ENCODE assay signal across 10 cellular contexts in the genomic region with DNA sequence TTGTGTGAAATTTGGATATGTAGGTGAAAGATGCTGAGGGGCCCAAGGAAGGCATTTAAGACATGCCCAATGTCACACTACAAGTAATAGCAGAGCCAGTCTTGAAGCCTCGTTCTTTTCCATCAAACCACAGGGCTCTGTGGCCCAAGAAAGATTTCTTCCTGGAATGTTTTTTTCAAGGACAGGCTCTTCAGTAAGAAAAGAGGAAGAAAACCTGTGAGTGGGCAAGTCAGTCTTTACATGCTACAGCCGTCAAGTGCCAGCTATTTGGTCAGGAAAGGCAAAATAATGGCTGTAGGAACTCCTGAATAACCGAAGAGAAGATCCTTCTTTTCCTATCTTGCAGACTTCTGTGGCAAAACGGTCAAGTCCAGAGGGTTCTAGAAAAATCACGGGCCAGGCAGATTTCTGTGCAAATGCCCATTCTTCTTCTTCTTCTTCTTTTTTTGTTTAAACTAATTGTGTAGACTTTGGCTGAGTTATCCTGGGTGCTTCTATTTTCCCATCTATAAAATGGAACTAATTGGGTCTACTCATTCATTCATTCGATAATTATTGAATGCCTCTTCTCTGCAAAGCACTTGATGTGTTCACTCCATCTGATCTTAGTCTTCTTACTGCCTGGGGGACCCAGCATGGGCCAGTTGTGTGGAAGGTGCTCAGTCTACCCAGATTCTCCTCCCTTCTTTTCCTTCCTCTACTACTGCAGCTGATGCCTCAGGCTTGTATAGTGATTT. TPM values are rescaled to one million over a fixed set of nuclear protein-coding genes. Genes with fewer than 3 reads are reported as not detected.
DNase-seq lines count a peak whose midpoint lies in the region; ATAC-seq, FAIRE-seq and TF ChIP-seq lines count a peak whose summit lies in the region.
"Had no signal": no experiment of that assay in that cellular context is flagged by ENCODE, and none has a peak within 500 bp of the region (broad histone marks: within the 10 kb centered on the region; RNA-seq: fewer than 3 reads in every experiment).

No MANE protein-coding gene starts in this region.

- no peak for ATAC-seq in HG02884 (IDR thresholded peaks at IDR 0.05; ENCODE audit: unreplicated experiment)
- ATAC-seq in GM18867 (IDR thresholded peaks at IDR 0.05; ENCODE audit: unreplicated experiment), result no peak
- ATAC-seq: GM12878 had no signal

- no peak for TF ChIP-seq POLR2A in testis (IDR thresholded peaks at IDR 0.05)

- no peak for FAIRE-seq in small intestine (lab: Jason Lieb, UNC)
- FAIRE-seq: GM12878 had no signal

- intact Hi-C loops in testis (cut with DNase I; ENCODE audit: low total_unique reads), result no loop called here

- peak overlapping the region; percentile 79 for H2AK5ac ChIP-seq in mesenchymal stem cell (ENCODE audit: low read length, severe bottlenecking)

- H3K27me3 ChIP-seq in mesenchymal stem cell (ENCODE audit: control insufficient read depth in 1 of 2, insufficient read depth in 1 of 2, low read length in 2 of 2) (peaks cover 0 to 13% of the 10 kb centered on the region in 2 experiments), testis (no peaks in the 10 kb centered on the region), small intestine (ENCODE audit: control insufficient read depth in 2 of 2, insufficient read depth in 2 of 2, low read length in 2 of 2) (no peaks in the 10 kb centered on the region)

- WGBS in mesenchymal stem cell, result 71% methylated on average over 6 of the region's 6 CpGs
- WGBS in testis, 2 donors, result 46 to 52% methylated on average over 6 of the region's 6 CpGs
- WGBS in small intestine, 3 donors, result 60 to 69% (median 68%) methylated on average over 6 of the region's 6 CpGs

- no peak overlapping the region for H3K4me2 ChIP-seq in mesenchymal stem cell (ENCODE audit: low read length, poor library complexity, severe bottlenecking)

- H3K4ac ChIP-seq in mesenchymal stem cell (ENCODE audit: low read depth in 1 of 2, low read length in 2 of 2), result peak overlapping the region; percentile 66 to 93

- no peak overlapping the region for H3K23ac ChIP-seq in mesenchymal stem cell (ENCODE audit: low read length in 2 of 2)

- H4K8ac ChIP-seq in mesenchymal stem cell (ENCODE audit: low read length), result peak overlapping the region; percentile 83

- H3K18ac ChIP-seq in mesenchymal stem cell (ENCODE audit: low read depth in 1 of 2, low read length in 2 of 2), result peak overlapping the region; percentile 72 to 96

- no peak for TF ChIP-seq CTCF in testis (IDR thresholded peaks at IDR 0.05)

- no peak overlapping the region for H2AFZ ChIP-seq in mesenchymal stem cell (ENCODE audit: low read depth, low read length)

- H3K36me3 ChIP-seq in mesenchymal stem cell (ENCODE audit: control insufficient read depth in 1 of 2, insufficient read depth in 2 of 2, low read depth in 1 of 2, low read length in 2 of 2) (no peaks in the 10 kb centered on the region), testis (ENCODE audit: low read depth, missing control alignments) (no peaks in the 10 kb centered on the region), small intestine (ENCODE audit: control insufficient read depth in 2 of 2, insufficient read depth in 2 of 2, low read length in 2 of 2) (no peaks in the 10 kb centered on the region)

- H3K9me3 ChIP-seq in mesenchymal stem cell (ENCODE audit: control insufficient read depth, low read length) (no peaks in the 10 kb centered on the region), testis (no peaks in the 10 kb centered on the region), small intestine (ENCODE audit: control insufficient read depth, low read depth) (no peaks in the 10 kb centered on the region)

- H3K14ac ChIP-seq in mesenchymal stem cell (ENCODE audit: low read length in 2 of 2), result peak overlapping the region in 1 of 2 experiments; percentile 53

- peak overlapping the region; percentile 97 for H3K9ac ChIP-seq in mesenchymal stem cell (ENCODE audit: low read length)

- H2BK12ac ChIP-seq in mesenchymal stem cell (ENCODE audit: low read length in 2 of 2), result peak overlapping the region; percentile 87 to 88

- peak overlapping the region; percentile 93 for H2BK120ac ChIP-seq in mesenchymal stem cell (ENCODE audit: low read depth, low read length)

- peak overlapping the region; percentile 87 for H4K91ac ChIP-seq in mesenchymal stem cell (ENCODE audit: low read length)

- peaks cover 3% of the 10 kb centered on the region for H3K79me1 ChIP-seq in mesenchymal stem cell (replicated peaks; ENCODE audit: low read length, poor library complexity, severe bottlenecking)

- no peak overlapping the region for H2BK15ac ChIP-seq in mesenchymal stem cell (ENCODE audit: low read depth, poor library complexity, severe bottlenecking)

- in situ Hi-C loops in KBM-7 (cut with MboI; ENCODE audit: low pct_unique_long_range_greater_than_20kb, low sequenced_read_pairs), result no loop called here

- H3K4me1 ChIP-seq in mesenchymal stem cell (ENCODE audit: control insufficient read depth, insufficient read depth, low read depth, low read length), result peaks cover 19% of the 10 kb centered on the region
- H3K4me1 ChIP-seq in testis, result peaks cover 31% of the 10 kb centered on the region
- H3K4me1 ChIP-seq in small intestine (ENCODE audit: control insufficient read depth in 2 of 2, insufficient read depth in 1 of 2, low read depth in 1 of 2, low read length in 1 of 2), result peaks cover 2 to 17% of the 10 kb centered on the region in 2 donors

- H3K4me3 ChIP-seq in mesenchymal stem cell (ENCODE audit: insufficient read depth in 1 of 2, low read depth in 1 of 2, low read length in 2 of 2), result peak overlapping the region in 1 of 2 experiments; percentile 63
- H3K4me3 ChIP-seq in testis, result no peak overlapping the region
- H3K4me3 ChIP-seq in small intestine (ENCODE audit: low read depth in 1 of 2, low read length in 2 of 2), result no peak overlapping the region

- H3K27ac ChIP-seq in mesenchymal stem cell (ENCODE audit: low read length, poor library complexity, severe bottlenecking), result peak overlapping the region; percentile 93
- peak overlapping the region; percentile 47 to 88 for H3K27ac ChIP-seq in testis
- H3K27ac ChIP-seq in small intestine (ENCODE audit: low read depth in 1 of 2, low read length in 1 of 2), result peak overlapping the region in 1 of 2 donors; percentile 89

- peak; percentile 53 for DNase-seq in KBM-7
- DNase-seq in astrocyte of the hippocampus (ENCODE audit: low read depth, low spot score), result peak; percentile 55
- DNase-seq in mesenchymal stem cell, result peak; percentile 56
- no peak for DNase-seq in testis
- DNase-seq in SK-N-DZ (ENCODE audit: low spot score), result no peak
- no peak for DNase-seq in small intestine
- DNase-seq: activated effector memory CD4-positive, alpha-beta T cell treated with anti-CD3 and anti-CD28 coated beads, Interleukin-2, amount 50 U/mL, for 16 hours had no signal

- no peak overlapping the region for H2BK5ac ChIP-seq in mesenchymal stem cell (ENCODE audit: low read depth, low read length, poor library complexity, severe bottlenecking)

RNA-seq across cellular contexts. Expression of gene ID3, which starts 1.9 kb away (rescaled TPM):
- polyA plus RNA-seq in mesenchymal stem cell (2013, experiment 1 of 2), result 497 TPM
- 504 TPM for polyA plus RNA-seq in mesenchymal stem cell (2013, experiment 2 of 2)
- 10 to 100 TPM; 27.2 to 34.5 TPM for total RNA-seq in testis
- 24.5 TPM for polyA plus RNA-seq in testis (ENCODE audit: insufficient read depth, low read depth, low replicate concordance)
- 79.5 and 102 TPM in 2 replicates for polyA plus RNA-seq in SK-N-DZ (2014; cell fraction: cytosol; rRNA removed)
- 83.1 and 85.5 TPM in 2 replicates for polyA plus RNA-seq in SK-N-DZ (2014; cell fraction: nucleus; rRNA removed)
- polyA plus RNA-seq in small intestine, result 100 to 1,000 TPM in 2 of 3 donors, 10 to 100 TPM in 1; 78.1 to 135 (median 115) TPM

RNA-seq across cellular contexts. Expression of gene E2F2, which starts 30.2 kb away (rescaled TPM):
- 0.59 TPM for polyA plus RNA-seq in mesenchymal stem cell (2013, experiment 1 of 2)
- polyA plus RNA-seq in mesenchymal stem cell (2013, experiment 2 of 2), result 0.44 TPM
- total RNA-seq in testis, result 1 to 10 TPM; 4.2 to 6.6 TPM
- polyA plus RNA-seq in testis (ENCODE audit: insufficient read depth, low read depth, low replicate concordance) (4.8 TPM), small intestine (1 to 10 TPM; 1.9 to 4.0 (median 2.2) TPM)
- 26.6 and 31.0 TPM in 2 replicates for polyA plus RNA-seq in SK-N-DZ (2014; cell fraction: cytosol; rRNA removed)
- 19.0 and 22.7 TPM in 2 replicates for polyA plus RNA-seq in SK-N-DZ (2014; cell fraction: nucleus; rRNA removed)

Comparison
In these comparisons a context has a peak if more than half of its experiments do, and no peak if none do; other contexts are left out.
1. DNase-seq: peak in KBM-7 (single experiment), astrocyte of the hippocampus (single experiment) and mesenchymal stem cell (single experiment); none in testis (single experiment), SK-N-DZ (single experiment) and small intestine (single experiment).